Comparison of ENCODE assay signal across 8 cellular contexts in genomic region chrX:47556045-47556623, GRCh38. TPM values are rescaled to one million over a fixed set of nuclear protein-coding genes. Genes with fewer than 3 reads are reported as not detected.
DNase-seq lines count a peak whose midpoint lies in the region; ATAC-seq and TF ChIP-seq lines count a peak whose summit lies in the region.

No MANE protein-coding gene starts in this region.

- H3K36me3 ChIP-seq in SJSA1 = no peaks in the 10 kb centered on the region
- H3K36me3 ChIP-seq in ovary = no peaks in the 10 kb centered on the region
- no peaks in the 10 kb centered on the region for H3K36me3 ChIP-seq in thymus (ENCODE audit: control insufficient read depth, insufficient read depth)

- peaks cover 14% of the 10 kb centered on the region for H3K4me1 Mint-ChIP-seq in activated naive CD8-positive, alpha-beta T cell treated with anti-CD3 and anti-CD28 coated beads, Interleukin-2, amount 10 ng/mL, durations not matched to agents 7 days and 5 days

- H3K4me3 Mint-ChIP-seq in activated naive CD8-positive, alpha-beta T cell treated with anti-CD3 and anti-CD28 coated beads, Interleukin-2, amount 10 ng/mL, durations not matched to agents 7 days and 5 days = peak overlapping the region; percentile 88

- TF ChIP-seq EP300 in ovary (IDR thresholded peaks at IDR 0.05) = no peak

- peak overlapping the region; percentile 92 for H3K27ac Mint-ChIP-seq in activated naive CD8-positive, alpha-beta T cell treated with anti-CD3 and anti-CD28 coated beads, Interleukin-2, amount 10 ng/mL, durations not matched to agents 7 days and 5 days

- intact Hi-C loops in head of caudate nucleus (cut with DNase I) (no loop called here), ovary (cut with DNase I) (no loop called here)

- no peaks in the 10 kb centered on the region for H3K9me3 Mint-ChIP-seq in activated naive CD8-positive, alpha-beta T cell treated with anti-CD3 and anti-CD28 coated beads, Interleukin-2, amount 10 ng/mL, durations not matched to agents 7 days and 5 days

- no peaks in the 10 kb centered on the region for H3K27me3 Mint-ChIP-seq in activated naive CD8-positive, alpha-beta T cell treated with anti-CD3 and anti-CD28 coated beads, Interleukin-2, amount 10 ng/mL, durations not matched to agents 7 days and 5 days

- H3K4me1 ChIP-seq in SJSA1 (replicated peaks) = peaks cover 7% of the 10 kb centered on the region; the same call in 1 of the 2 replicates
- H3K4me1 ChIP-seq in ovary (ENCODE audit: insufficient read depth) = peaks cover 2% of the 10 kb centered on the region
- H3K4me1 ChIP-seq in thymus (ENCODE audit: control insufficient read depth, insufficient read depth, low read length) = no peaks in the 10 kb centered on the region

- DNase-seq in DMS53 treated with DMSO at 0.1 percent for 48 hours (lab: John Stamatoyannopoulos, UW; ENCODE audit: unreplicated experiment) (peak; percentile 90), KBM-7 (peak; percentile 88), SJSA1 (ENCODE audit: low read depth in 1 of 2, low spot score in 2 of 2) (peak; percentile 80 to 88), head of caudate nucleus (peak; percentile 76 to 98 (median 92)), ovary (peak; percentile 84 to 92 (median 89))
- peak; percentile 71 for DNase-seq in activated naive CD8-positive, alpha-beta T cell treated with anti-CD3 and anti-CD28 coated beads, Interleukin-2, amount 10 ng/mL, durations not matched to agents 7 days and 5 days

- H3K4me3 ChIP-seq in SJSA1 (peak overlapping the region; percentile 37), ovary (peak overlapping the region; percentile 34), thymus (ENCODE audit: low read length) (peak overlapping the region; percentile 54)

- peak overlapping the region; percentile 41 for H3K27ac ChIP-seq in SJSA1
- peak overlapping the region in 1 of 2 donors; percentile 79 for H3K27ac ChIP-seq in ovary
- peak overlapping the region; percentile 86 for H3K27ac ChIP-seq in thymus (ENCODE audit: low read depth)

- no peaks in the 10 kb centered on the region for H3K36me3 Mint-ChIP-seq in activated naive CD8-positive, alpha-beta T cell treated with anti-CD3 and anti-CD28 coated beads, Interleukin-2, amount 10 ng/mL, durations not matched to agents 7 days and 5 days

- in situ Hi-C loops in KBM-7 (cut with MboI; ENCODE audit: low pct_unique_long_range_greater_than_20kb, low sequenced_read_pairs) = no loop called here

- POLR2A ChIA-PET in activated naive CD8-positive, alpha-beta T cell treated with anti-CD3 and anti-CD28 coated beads, Interleukin-2, amount 10 ng/mL, durations not matched to agents 7 days and 5 days (lab: Charles Lee) = interaction anchor here (0.5 to 1.8 kb wide), 9 partner anchors 8 to 323 kb away, joined by 3 to 7 read pairs (median 3); partner anchors contain the start of genes ELK1 and TIMP1

- peak; percentile 82 for TF ChIP-seq POLR2A in ovary (IDR thresholded peaks at IDR 0.05)

- ATAC-seq in GM21619 (IDR thresholded peaks at IDR 0.05; ENCODE audit: unreplicated experiment) = peak; percentile 88
- peak; percentile 91 for ATAC-seq in activated naive CD8-positive, alpha-beta T cell treated with anti-CD3 and anti-CD28 coated beads, Interleukin-2, amount 10 ng/mL, durations not matched to agents 7 days and 5 days (ENCODE audit: low read depth)

- H3K27me3 ChIP-seq in SJSA1 (replicated peaks) (no peaks in the 10 kb centered on the region), ovary (no peaks in the 10 kb centered on the region), thymus (ENCODE audit: control insufficient read depth, insufficient read depth) (no peaks in the 10 kb centered on the region)

- no peak for TF ChIP-seq CTCF in ovary (IDR thresholded peaks at IDR 0.05)

- WGBS in ovary, 3 donors = 22 to 36% (median 33%) methylated on average over 20 of the region's 20 CpGs
- WGBS in thymus = 1% methylated on average over 20 of the region's 20 CpGs

- no peaks in the 10 kb centered on the region for H3K9me3 ChIP-seq in SJSA1 (replicated peaks)
- H3K9me3 ChIP-seq in ovary = no peaks in the 10 kb centered on the region
- H3K9me3 ChIP-seq in thymus (ENCODE audit: control insufficient read depth) = no peaks in the 10 kb centered on the region

RNA-seq across cellular contexts. Expression of gene ARAF, which starts 4.9 kb away (rescaled TPM):
- 29.8 and 30.1 TPM in 2 replicates for total RNA-seq in SJSA1 (2014; rRNA removed; shearing (Covaris generic))
- total RNA-seq in activated naive CD8-positive, alpha-beta T cell treated with anti-CD3 and anti-CD28 coated beads, Interleukin-2, amount 10 ng/mL, durations not matched to agents 7 days and 5 days = 10 to 100 TPM; 78.5 to 79.3 TPM
- total RNA-seq in ovary = 10 to 100 TPM; 24.9 to 76.9 (median 66.4) TPM
- polyA plus RNA-seq in ovary (10 to 100 TPM; 34.8 to 56.5 TPM), thymus (84.9 TPM)

RNA-seq across cellular contexts. Expression of gene TIMP1, which starts 26.1 kb away (rescaled TPM):
- 245 and 330 TPM in 2 replicates for total RNA-seq in SJSA1 (2014; rRNA removed; shearing (Covaris generic))
- total RNA-seq in activated naive CD8-positive, alpha-beta T cell treated with anti-CD3 and anti-CD28 coated beads, Interleukin-2, amount 10 ng/mL, durations not matched to agents 7 days and 5 days = 10 to 100 TPM; 54.9 to 56.0 TPM
- 1,000 to 10,000 TPM in 1 of 7 donors, 100 to 1,000 TPM in 6; 247 to 1,009 (median 617) TPM for total RNA-seq in ovary
- polyA plus RNA-seq in ovary = 1,000 to 10,000 TPM in 1 of 2 donors, 100 to 1,000 TPM in 1; 440 to 1,380 TPM
- polyA plus RNA-seq in thymus = 344 TPM
